ENCODE assay signal across 8 cellular contexts in the genomic region with DNA sequence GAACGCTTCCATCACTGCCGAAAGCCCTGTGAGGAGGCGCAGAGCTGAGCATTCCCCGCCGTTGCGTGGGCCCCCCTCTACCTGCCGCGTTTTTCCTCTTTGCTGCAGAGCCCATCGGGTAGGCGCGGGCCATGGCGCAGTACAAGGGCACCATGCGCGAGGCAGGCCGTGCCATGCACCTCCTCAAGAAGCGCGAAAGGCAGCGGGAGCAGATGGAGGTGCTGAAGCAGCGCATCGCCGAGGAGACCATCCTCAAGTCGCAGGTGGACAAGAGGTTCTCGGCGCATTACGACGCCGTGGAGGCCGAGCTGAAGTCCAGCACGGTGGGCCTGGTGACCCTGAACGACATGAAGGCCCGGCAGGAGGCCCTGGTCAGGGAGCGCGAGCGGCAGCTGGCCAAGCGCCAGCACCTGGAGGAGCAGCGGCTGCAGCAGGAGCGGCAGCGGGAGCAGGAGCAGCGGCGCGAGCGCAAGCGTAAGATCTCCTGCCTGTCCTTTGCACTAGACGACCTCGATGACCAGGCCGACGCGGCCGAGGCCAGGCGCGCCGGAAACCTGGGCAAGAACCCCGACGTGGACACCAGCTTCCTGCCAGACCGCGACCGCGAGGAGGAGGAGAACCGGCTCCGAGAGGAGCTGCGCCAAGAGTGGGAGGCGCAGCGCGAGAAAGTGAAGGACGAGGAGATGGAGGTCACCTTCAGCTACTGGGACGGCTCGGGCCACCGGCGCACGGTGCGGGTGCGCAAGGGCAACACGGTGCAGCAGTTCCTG.
DNase-seq lines count a peak whose midpoint lies in the region; ATAC-seq, FAIRE-seq and TF ChIP-seq lines count a peak whose summit lies in the region.

No MANE protein-coding gene starts in this region.

- H3K4me1 Mint-ChIP-seq in T-helper 2 cell treated with Interferon-gamma antibody and Interleukin-4, amounts not matched to agents 5 μg/mL and 100 μg/mL, for 36 hours (ENCODE audit: low read depth), result peaks cover 23% of the 10 kb centered on the region
- peaks cover 42% of the 10 kb centered on the region for H3K4me1 Mint-ChIP-seq in stimulated activated memory B cell treated with anti-CD40 and anti-IgM and Interleukin-4, amounts not matched to agents 10 μg/mL and 1 μg/mL and 100 μg/mL, for 72 hours

- H3K36me3 ChIP-seq in adipocyte (ENCODE audit: control insufficient read depth, insufficient read depth, low read length, severe bottlenecking), result no peaks in the 10 kb centered on the region

- no peaks in the 10 kb centered on the region for H3K27me3 ChIP-seq in adipocyte (replicated peaks; ENCODE audit: control insufficient read depth, insufficient read depth, low read length)

- peak overlapping the region; percentile 79 for H3K4me3 Mint-ChIP-seq in T-helper 2 cell treated with Interferon-gamma antibody and Interleukin-4, amounts not matched to agents 5 μg/mL and 100 μg/mL, for 36 hours
- peak overlapping the region; percentile 82 for H3K4me3 Mint-ChIP-seq in stimulated activated memory B cell treated with anti-CD40 and anti-IgM and Interleukin-4, amounts not matched to agents 10 μg/mL and 1 μg/mL and 100 μg/mL, for 72 hours

- no peaks in the 10 kb centered on the region for H3K9me3 Mint-ChIP-seq in T-helper 2 cell treated with Interferon-gamma antibody and Interleukin-4, amounts not matched to agents 5 μg/mL and 100 μg/mL, for 36 hours
- H3K9me3 Mint-ChIP-seq in stimulated activated memory B cell treated with anti-CD40 and anti-IgM and Interleukin-4, amounts not matched to agents 10 μg/mL and 1 μg/mL and 100 μg/mL, for 72 hours, result peaks cover 2% of the 10 kb centered on the region

- peaks cover 34% of the 10 kb centered on the region for H3K4me1 ChIP-seq in adipocyte (ENCODE audit: control insufficient read depth, insufficient read depth, low read length)

- peak overlapping the region; percentile 71 for H3K27ac Mint-ChIP-seq in T-helper 2 cell treated with Interferon-gamma antibody and Interleukin-4, amounts not matched to agents 5 μg/mL and 100 μg/mL, for 36 hours
- H3K27ac Mint-ChIP-seq in stimulated activated memory B cell treated with anti-CD40 and anti-IgM and Interleukin-4, amounts not matched to agents 10 μg/mL and 1 μg/mL and 100 μg/mL, for 72 hours, result peak overlapping the region; percentile 79

- no peak for ATAC-seq in stimulated activated memory B cell treated with anti-CD40 and anti-IgM and Interleukin-4, amounts not matched to agents 10 μg/mL and 1 μg/mL and 100 μg/mL, for 72 hours

- no peak for FAIRE-seq in D721Med (lab: Jason Lieb, UNC)

- no peak for TF ChIP-seq CTCF in D721Med (IDR thresholded peaks at IDR 0.05; ENCODE audit: insufficient read depth, missing control alignments)

- H3K36me3 Mint-ChIP-seq in T-helper 2 cell treated with Interferon-gamma antibody and Interleukin-4, amounts not matched to agents 5 μg/mL and 100 μg/mL, for 36 hours (ENCODE audit: low read depth), result peaks cover 2% of the 10 kb centered on the region
- H3K36me3 Mint-ChIP-seq in stimulated activated memory B cell treated with anti-CD40 and anti-IgM and Interleukin-4, amounts not matched to agents 10 μg/mL and 1 μg/mL and 100 μg/mL, for 72 hours, result no peaks in the 10 kb centered on the region

- H3K9me3 ChIP-seq in adipocyte (ENCODE audit: control insufficient read depth, low read length) (no peaks in the 10 kb centered on the region), iPS-18c (ENCODE audit: control insufficient read depth, insufficient read depth, low read length) (no peaks in the 10 kb centered on the region)

- H3K4me3 ChIP-seq in adipocyte (ENCODE audit: low read length), result peak overlapping the region; percentile 78
- H3K4me3 ChIP-seq in iPS-18c (ENCODE audit: insufficient read depth, low read depth, low read length), result peak overlapping the region; percentile 77

- H3K27me3 Mint-ChIP-seq in T-helper 2 cell treated with Interferon-gamma antibody and Interleukin-4, amounts not matched to agents 5 μg/mL and 100 μg/mL, for 36 hours (ENCODE audit: low read depth), result no peaks in the 10 kb centered on the region
- no peaks in the 10 kb centered on the region for H3K27me3 Mint-ChIP-seq in stimulated activated memory B cell treated with anti-CD40 and anti-IgM and Interleukin-4, amounts not matched to agents 10 μg/mL and 1 μg/mL and 100 μg/mL, for 72 hours

- H3K9ac ChIP-seq in adipocyte (ENCODE audit: low read length), result peak overlapping the region; percentile 86

- DNase-seq in T-helper 2 cell treated with Interferon-gamma antibody and Interleukin-4, amounts not matched to agents 5 μg/mL and 100 μg/mL, for 36 hours (ENCODE audit: low spot score), result no peak
- no peak for DNase-seq in T-helper 2 cell
- DNase-seq in adipocyte (ENCODE audit: low read depth), result peak; percentile 22
- no peak for DNase-seq in D721Med (ENCODE audit: insufficient read length, low spot score)
- DNase-seq in NK-92 (lab: John Stamatoyannopoulos, UW; ENCODE audit: unreplicated experiment), result no peak
- DNase-seq in GDM1 (lab: John Stamatoyannopoulos, UW), result no peak
